ENCODE assay signal across 8 cellular contexts in genomic region chr10:75408911-75409885, GRCh38. TPM values are rescaled to one million over a fixed set of nuclear protein-coding genes. Genes with fewer than 3 reads are reported as not detected.
DNase-seq lines count a peak whose midpoint lies in the region; ATAC-seq and TF ChIP-seq lines count a peak whose summit lies in the region.

No MANE protein-coding gene starts in this region.

- H3K9me3 Mint-ChIP-seq in stimulated activated memory B cell treated with anti-CD40 and anti-IgM and Interleukin-4, amounts not matched to agents 10 μg/mL and 1 μg/mL and 100 μg/mL, for 72 hours: peaks cover 3% of the 10 kb centered on the region

- H3K36me3 Mint-ChIP-seq in stimulated activated memory B cell treated with anti-CD40 and anti-IgM and Interleukin-4, amounts not matched to agents 10 μg/mL and 1 μg/mL and 100 μg/mL, for 72 hours: peaks cover 5% of the 10 kb centered on the region

- no TSS peak for BruUV-seq in Panc1 (replicated peaks; lab: Mats Ljungman, UMichigan)

- peaks cover 29% of the 10 kb centered on the region for H3K27me3 ChIP-seq in Panc1 (ENCODE audit: control insufficient read depth, insufficient read depth, low read length)

- no peak overlapping the region for H3K27ac Mint-ChIP-seq in stimulated activated memory B cell treated with anti-CD40 and anti-IgM and Interleukin-4, amounts not matched to agents 10 μg/mL and 1 μg/mL and 100 μg/mL, for 72 hours

- H3K9me3 ChIP-seq in Panc1 (ENCODE audit: control insufficient read depth, insufficient read depth, low read depth, low read length): no peaks in the 10 kb centered on the region

- H3K4me3 Mint-ChIP-seq in stimulated activated memory B cell treated with anti-CD40 and anti-IgM and Interleukin-4, amounts not matched to agents 10 μg/mL and 1 μg/mL and 100 μg/mL, for 72 hours: peak overlapping the region; percentile 72

- TF ChIP-seq CTCF in Panc1 (IDR thresholded peaks at IDR 0.05) (no peak), choroid plexus epithelial cell (conservative IDR thresholded peaks at IDR 0.05; ENCODE audit: low read depth, low read length) (no peak)

- H3K4me1 ChIP-seq in Panc1 (ENCODE audit: control insufficient read depth, insufficient read depth, low read length): peaks cover 22% of the 10 kb centered on the region

- CTCF ChIA-PET in Panc1 (lab: Charles Lee): no interaction called here

- peak; percentile 11 to 20 for DNase-seq in NCI-H524 (lab: John Stamatoyannopoulos, UW)
- DNase-seq in NCI-H524 treated with DMSO at 0.1 percent for 48 hours (lab: John Stamatoyannopoulos, UW): no peak
- DNase-seq in Panc1 (ENCODE audit: low read depth, low spot score): no peak
- DNase-seq in choroid plexus epithelial cell (ENCODE audit: low read depth): no peak
- peak; percentile 67 for DNase-seq in kidney tubule cell (ENCODE audit: low spot score)
- DNase-seq in superior temporal gyrus (ENCODE audit: extremely low spot score): no peak

- H3K4me3 ChIP-seq in Panc1 (ENCODE audit: low read depth in 2 of 2, low read length in 2 of 2) (peak overlapping the region; percentile 60 to 63), choroid plexus epithelial cell (ENCODE audit: low read depth, low read length) (peak overlapping the region; percentile 65)

- peak overlapping the region; percentile 65 for H3K27ac ChIP-seq in Panc1 (ENCODE audit: low read length)

- peaks cover 13% of the 10 kb centered on the region for H3K4me1 Mint-ChIP-seq in stimulated activated memory B cell treated with anti-CD40 and anti-IgM and Interleukin-4, amounts not matched to agents 10 μg/mL and 1 μg/mL and 100 μg/mL, for 72 hours

- no peaks in the 10 kb centered on the region; the same call in 1 of the 2 replicates for H3K36me3 ChIP-seq in Panc1 (ENCODE audit: control insufficient read depth, insufficient read depth, low read length)

- peaks cover 82% of the 10 kb centered on the region for H3K27me3 Mint-ChIP-seq in stimulated activated memory B cell treated with anti-CD40 and anti-IgM and Interleukin-4, amounts not matched to agents 10 μg/mL and 1 μg/mL and 100 μg/mL, for 72 hours

- intact Hi-C loops in Panc1 (cut with micrococcal nuclease; ENCODE audit: unreplicated experiment): loop anchor here (10.0 kb wide), 3 partner anchors 506 to 1136 kb away; no protein-coding TSS in a partner anchor

- POLR2A ChIA-PET in Panc1 (lab: Charles Lee): interaction anchor here (0.6 to 0.7 kb wide), 2 partner anchors 621 to 1808 kb away, joined by 3 to 5 read pairs; no protein-coding TSS in a partner anchor

- ATAC-seq in HG03066 (IDR thresholded peaks at IDR 0.05; ENCODE audit: low read depth, unreplicated experiment): peak; percentile 41
- peak; percentile 55 for ATAC-seq in Panc1
- peak; percentile 58 for ATAC-seq in stimulated activated memory B cell treated with anti-CD40 and anti-IgM and Interleukin-4, amounts not matched to agents 10 μg/mL and 1 μg/mL and 100 μg/mL, for 72 hours

- in situ Hi-C loops in Panc1 (cut with HindIII; ENCODE audit: low pct_unique_long_range_greater_than_20kb, low sequenced_read_pairs): no loop called here

RNA-seq across cellular contexts. Expression of gene ZNF503, which starts 7.6 kb away (rescaled TPM):
- 10.4 TPM for total RNA-seq in Panc1 (2021; ENCODE audit: unreplicated experiment)
- 9.0 TPM for polyA plus RNA-seq in Panc1 (2012; ENCODE audit: insufficient read length)

RNA-seq across cellular contexts. Expression of gene LRMDA, which starts 22.2 kb away (rescaled TPM):
- total RNA-seq in Panc1 (2021; ENCODE audit: unreplicated experiment): 1.2 TPM
- polyA plus RNA-seq in Panc1 (2012; ENCODE audit: insufficient read length): 1.4 TPM

Comparison
In these comparisons a context has a peak if more than half of its experiments do, and no peak if none do; other contexts are left out.
1. DNase-seq: peak in NCI-H524 (2 of 2) and kidney tubule cell (single experiment); none in NCI-H524 treated with DMSO at 0.1 percent for 48 hours (single experiment), Panc1 (single experiment), choroid plexus epithelial cell (single experiment) and superior temporal gyrus (single experiment).
2. Peak in every context shown above with its lines, with median percentiles within 50 percentile points of each other: ATAC-seq.